ENCODE assay signal across 12 cellular contexts in the genomic region with DNA sequence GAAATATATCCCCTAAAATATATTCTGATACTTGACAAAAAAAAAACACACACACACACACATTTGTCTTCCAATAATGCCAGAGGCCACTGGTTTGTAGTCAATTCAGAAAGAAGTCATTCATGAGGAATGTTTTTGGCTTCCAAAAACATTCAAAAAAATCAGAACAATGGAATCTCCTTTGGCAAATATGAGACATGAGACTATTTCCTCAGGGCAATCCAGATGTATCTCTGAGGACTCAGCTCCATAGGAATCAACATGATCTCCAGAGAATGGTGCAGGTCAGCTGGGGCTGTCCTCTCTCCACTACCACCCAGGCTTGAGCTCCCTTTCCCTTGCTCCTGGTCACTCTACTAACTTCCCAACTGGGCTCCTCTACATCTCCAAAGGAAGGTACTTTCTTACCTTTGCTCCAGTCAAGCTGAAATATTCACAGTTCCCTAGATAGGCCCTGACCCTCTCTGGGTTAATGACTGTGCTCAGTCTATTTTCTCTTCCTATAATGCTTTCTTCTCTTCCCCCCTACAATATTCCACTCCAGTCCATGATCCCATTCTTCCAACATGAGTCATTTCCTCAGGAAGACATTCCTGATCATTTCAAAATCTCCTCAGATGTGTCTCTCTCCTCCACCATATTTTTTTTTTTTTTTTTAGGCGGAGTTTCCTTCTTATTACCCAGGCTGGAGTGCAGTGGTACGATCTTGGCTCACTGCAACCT.
A peak's percentile ranks its signal among the peaks of the same experiment; 100 is the strongest.
DNase-seq lines count a peak whose midpoint lies in the region; ATAC-seq and TF ChIP-seq lines count a peak whose summit lies in the region.
"Had no signal": no experiment of that assay in that cellular context is flagged by ENCODE, and none has a peak within 500 bp of the region (broad histone marks: within the 10 kb centered on the region; RNA-seq: fewer than 3 reads in every experiment).

No MANE protein-coding gene starts in this region.

- no peak for TF ChIP-seq POLR2A in vagina (IDR thresholded peaks at IDR 0.05)

- H3K27ac ChIP-seq in GM23248 (peak overlapping the region; percentile 94), skeletal muscle tissue (ENCODE audit: low read depth, low read length) (peak overlapping the region; percentile 38), vagina (no peak overlapping the region)
- H3K27ac ChIP-seq: neutrophil had no signal

- H3K9me3 ChIP-seq in GM23248 (ENCODE audit: low read depth): no peaks in the 10 kb centered on the region
- no peaks in the 10 kb centered on the region for H3K9me3 ChIP-seq in skeletal muscle tissue (ENCODE audit: control insufficient read depth in 3 of 3, low read length in 3 of 3)
- no peaks in the 10 kb centered on the region for H3K9me3 ChIP-seq in vagina
- H3K9me3 ChIP-seq: neutrophil had no signal

- intact Hi-C loops in vagina (cut with DNase I): no loop called here

- H3K9me2 ChIP-seq in GM23248 (ENCODE audit: insufficient read depth): no peaks in the 10 kb centered on the region

- no peak for TF ChIP-seq CTCF in fibroblast of pulmonary artery (IDR thresholded peaks at IDR 0.05; ENCODE audit: low read length, missing control alignments)
- TF ChIP-seq CTCF in vagina (IDR thresholded peaks at IDR 0.05): no peak

- no peak for ATAC-seq in GM19395 (IDR thresholded peaks at IDR 0.05; ENCODE audit: unreplicated experiment)
- ATAC-seq in GM18868 (IDR thresholded peaks at IDR 0.05; ENCODE audit: unreplicated experiment): no peak
- ATAC-seq: activated T-cell treated with anti-CD3 and anti-CD28 coated beads, Interleukin-2, amount 50 U/mL, for 4 hours had no signal

- peak overlapping the region; percentile 61 for H3K4me3 ChIP-seq in GM23248
- no peak overlapping the region for H3K4me3 ChIP-seq in fibroblast of pulmonary artery (replicated peaks; ENCODE audit: low read depth, low read length)
- H3K4me3 ChIP-seq in skeletal muscle tissue (ENCODE audit: low read length in 3 of 3): no peak overlapping the region
- H3K4me3 ChIP-seq in vagina: no peak overlapping the region

- 0 to 7% methylated on average over 2 of the region's 2 CpGs for WGBS in GM23248 (ENCODE audit: low coverage in 1 of 2, low lambda C conversion rate in 2 of 2, missing lambda C conversion rate in 2 of 2), 2 experiments

- H3K9ac ChIP-seq in GM23248 (peak overlapping the region; percentile 61), skeletal muscle tissue (ENCODE audit: low read depth in 1 of 3, low read length in 3 of 3) (no peak overlapping the region)

- in situ Hi-C loops in GM23248 (cut with MboI): no loop called here

- peaks cover 17% of the 10 kb centered on the region for H3K4me1 ChIP-seq in GM23248 (ENCODE audit: insufficient read depth)
- no peaks in the 10 kb centered on the region for H3K4me1 ChIP-seq in skeletal muscle tissue (ENCODE audit: control insufficient read depth in 3 of 3, insufficient read depth in 3 of 3, low read length in 3 of 3)
- H3K4me1 ChIP-seq in vagina: peaks cover 12% of the 10 kb centered on the region

- DNase-seq in GM23248: peak; percentile 95
- peak; percentile 41 for DNase-seq in SW480 (ENCODE audit: low spot score)
- DNase-seq in fibroblast of pulmonary artery (ENCODE audit: low read depth): peak; percentile 91
- DNase-seq in vagina (ENCODE audit: extremely low spot score in 2 of 2): no peak
- DNase-seq in NCI-H446 (lab: John Stamatoyannopoulos, UW): no peak
- DNase-seq: activated T-cell treated with anti-CD3 and anti-CD28 coated beads, Interleukin-2, amount 50 U/mL, for 4 hours; KBM-7; NCI-H526 treated with DMSO at 0.1 percent for 48 hours had no signal

- no peaks in the 10 kb centered on the region for H4K20me1 ChIP-seq in GM23248 (ENCODE audit: insufficient read depth)

- H3F3A ChIP-seq in GM23248 (ENCODE audit: insufficient read depth): peaks cover 22% of the 10 kb centered on the region

- H2AFZ ChIP-seq in GM23248: peak overlapping the region; percentile 65

- H3K79me2 ChIP-seq in GM23248 (ENCODE audit: insufficient read depth): no peaks in the 10 kb centered on the region

- peak overlapping the region; percentile 87 for H3K4me2 ChIP-seq in GM23248 (ENCODE audit: unreplicated experiment)

- no peaks in the 10 kb centered on the region for H3K36me3 ChIP-seq in GM23248 (ENCODE audit: low read depth)
- no peaks in the 10 kb centered on the region for H3K36me3 ChIP-seq in skeletal muscle tissue (ENCODE audit: control insufficient read depth in 3 of 3, insufficient read depth in 3 of 3, low read length in 3 of 3)
- no peaks in the 10 kb centered on the region for H3K36me3 ChIP-seq in vagina
- H3K36me3 ChIP-seq: neutrophil had no signal

- H3K27me3 ChIP-seq in GM23248 (replicated peaks; ENCODE audit: insufficient read depth) (no peaks in the 10 kb centered on the region), skeletal muscle tissue (ENCODE audit: control insufficient read depth in 3 of 3, insufficient read depth in 3 of 3, low read length in 3 of 3) (no peaks in the 10 kb centered on the region), vagina (no peaks in the 10 kb centered on the region)
- H3K27me3 ChIP-seq: neutrophil had no signal

Comparison
In these comparisons a context has a peak if more than half of its experiments do, and no peak if none do; other contexts are left out.
1. DNase-seq: peak in GM23248 (single experiment), SW480 (single experiment) and fibroblast of pulmonary artery (single experiment); none in vagina (0 of 2) and NCI-H446 (0 of 2).